Comparison of ENCODE assay signal across 19 cellular contexts in genomic region chr13:109196896-109197295, GRCh38.
A peak's percentile ranks its signal among the peaks of the same experiment; 100 is the strongest.
DNase-seq lines count a peak whose midpoint lies in the region; ATAC-seq and TF ChIP-seq lines count a peak whose summit lies in the region.
"Had no signal": no experiment of that assay in that cellular context is flagged by ENCODE, and none has a peak within 500 bp of the region (broad histone marks: within the 10 kb centered on the region; RNA-seq: fewer than 3 reads in every experiment).

No MANE protein-coding gene starts in this region.

- DNase-seq in H9 (peak; percentile 67), RPMI7951 (ENCODE audit: low read depth) (peak; percentile 28), fibroblast of villous mesenchyme (ENCODE audit: low read depth) (no peak), thoracic aorta (ENCODE audit: low spot score) (no peak), NCI-H2081 treated with DMSO at 0.1 percent for 48 hours (lab: John Stamatoyannopoulos, UW) (no peak), mucosa of descending colon (no peak), NCI-H510A treated with DMSO at 0.1 percent for 48 hours (lab: John Stamatoyannopoulos, UW) (no peak)
- DNase-seq: activated CD4-positive, alpha-beta T cell treated with anti-CD3 and anti-CD28 coated beads, Interleukin-2, amount 50 U/mL, for 4 hours; colonic mucosa; hippocampal formation; left ventricle myocardium inferior; naive thymus-derived CD4-positive, alpha-beta T cell; NCI-H1694 treated with DMSO at 0.1 percent for 48 hours; NCI-H526 treated with DMSO at 0.1 percent for 48 hours; stimulated activated CD4-positive, alpha-beta T cell treated with anti-CD3 and anti-CD28 coated beads, Interleukin-2, amount 100 ng/mL, for 24 hours; stimulated activated CD8-positive, alpha-beta memory T cell treated with anti-CD3 and anti-CD28 coated beads, Interleukin-4, amount 100 ng/mL, for 48 hours; tibial artery had no signal

- H3K4me1 Mint-ChIP-seq in H9, result peaks cover 30 to 37% of the 10 kb centered on the region in 2 experiments
- H3K4me1 Mint-ChIP-seq: naive thymus-derived CD4-positive, alpha-beta T cell had no signal

- H3K4ac ChIP-seq in H9 (ENCODE audit: low read depth, low read length), result no peak overlapping the region

- no peaks in the 10 kb centered on the region for H3K9me3 ChIP-seq in H9 (ENCODE audit: control insufficient read depth, low read depth, low read length)
- no peaks in the 10 kb centered on the region for H3K9me3 ChIP-seq in thoracic aorta
- H3K9me3 ChIP-seq in mucosa of descending colon, result no peaks in the 10 kb centered on the region
- H3K9me3 ChIP-seq: colonic mucosa, esophagus muscularis mucosa, left ventricle myocardium inferior, tibial artery had no signal

- H2AFZ ChIP-seq in H9 (ENCODE audit: low read length), result no peak overlapping the region

- no peak overlapping the region for H3K14ac ChIP-seq in H9 (ENCODE audit: insufficient read depth, low read length)

- no peak overlapping the region for H3K4me3 Mint-ChIP-seq in H9
- H3K4me3 Mint-ChIP-seq: naive thymus-derived CD4-positive, alpha-beta T cell had no signal

- no peak overlapping the region for H4K8ac ChIP-seq in H9 (replicated peaks; ENCODE audit: insufficient read length, low read depth, low read length)

- no peaks in the 10 kb centered on the region for H3K27me3 Mint-ChIP-seq in H9 (ENCODE audit: low read depth)

- no peak overlapping the region for H3K9ac ChIP-seq in H9 (ENCODE audit: extremely low read depth, insufficient read length, low read length)

- no peaks in the 10 kb centered on the region for H4K20me1 ChIP-seq in H9 (ENCODE audit: control insufficient read depth, insufficient read depth, insufficient read length)

- H2BK5ac ChIP-seq in H9 (ENCODE audit: insufficient read length, low read length), result no peak overlapping the region

- TF ChIP-seq CTCF in H9 (conservative IDR thresholded peaks at IDR 0.05) (peak; percentile 66), fibroblast of villous mesenchyme (IDR thresholded peaks at IDR 0.05; ENCODE audit: insufficient read depth, low read depth, low read length) (peak; percentile 14), thoracic aorta (IDR thresholded peaks at IDR 0.05) (peak; percentile 9), mucosa of descending colon (IDR thresholded peaks at IDR 0.05) (no peak)

- H3K9me3 Mint-ChIP-seq in H9, result no peaks in the 10 kb centered on the region

- H3K23me2 ChIP-seq in H9 (ENCODE audit: insufficient read length, low read depth, low read length, poor library complexity, severe bottlenecking), result no peaks in the 10 kb centered on the region

- H3K27me3 ChIP-seq in H9 (ENCODE audit: insufficient read depth, low read length) (no peaks in the 10 kb centered on the region), thoracic aorta (replicated peaks; ENCODE audit: insufficient read depth) (no peaks in the 10 kb centered on the region)
- H3K27me3 ChIP-seq: colonic mucosa, esophagus muscularis mucosa, tibial artery had no signal

- H3K23ac ChIP-seq in H9 (ENCODE audit: insufficient read length, low read depth, low read length), result no peak overlapping the region

- H3K4me1 ChIP-seq in H9 (ENCODE audit: insufficient read depth, low read length) (no peaks in the 10 kb centered on the region), thoracic aorta (ENCODE audit: control insufficient read depth in 1 of 2, low read depth in 2 of 2) (peaks cover 0 to 4% of the 10 kb centered on the region in 2 donors), mucosa of descending colon (ENCODE audit: low read depth) (no peaks in the 10 kb centered on the region)
- H3K4me1 ChIP-seq: colonic mucosa, left ventricle myocardium inferior had no signal

- no peaks in the 10 kb centered on the region for H3K79me2 ChIP-seq in H9 (ENCODE audit: insufficient read depth, low read length)

- no peak overlapping the region for H2BK20ac ChIP-seq in H9 (ENCODE audit: low read depth, low read length, poor library complexity, severe bottlenecking)

- H3K36me3 ChIP-seq in thoracic aorta, result no peaks in the 10 kb centered on the region
- H3K36me3 ChIP-seq in mucosa of descending colon (ENCODE audit: low read depth), result no peaks in the 10 kb centered on the region
- H3K36me3 ChIP-seq: colonic mucosa, esophagus muscularis mucosa, left ventricle myocardium inferior, tibial artery had no signal

- H2BK120ac ChIP-seq in H9 (ENCODE audit: low read depth, low read length, poor library complexity, severe bottlenecking), result no peak overlapping the region

- no CpG with 5 or more reads among the region's 6 CpGs for WGBS in H9 (ENCODE audit: extremely low coverage, insufficient read length, low lambda C conversion rate)

- ATAC-seq in thoracic aorta (ENCODE audit: insufficient number of reproducible peaks, low FRiP score, low read depth) (no peak), mucosa of descending colon (no peak)
- ATAC-seq: naive thymus-derived CD4-positive, alpha-beta T cell; Right ventricle myocardium inferior had no signal

- intact Hi-C loops in mucosa of descending colon (cut with DNase I, micrococcal nuclease), result no loop called here

- H4K5ac ChIP-seq in H9 (ENCODE audit: insufficient read length, low read depth, low read length), result no peak overlapping the region

- no peak overlapping the region for H3T11ph ChIP-seq in H9 (ENCODE audit: low read length)

- no peak overlapping the region for H3K27ac Mint-ChIP-seq in H9
- H3K27ac Mint-ChIP-seq: naive thymus-derived CD4-positive, alpha-beta T cell had no signal

- H3K4me2 ChIP-seq in H9 (ENCODE audit: insufficient read depth, insufficient read length, low read length), result no peak overlapping the region

- no peak overlapping the region for H2AK5ac ChIP-seq in H9 (ENCODE audit: insufficient read length, low read length)

- H4K91ac ChIP-seq in H9 (ENCODE audit: insufficient read length, low read depth, low read length), result no peak overlapping the region

- H2BK12ac ChIP-seq in H9 (ENCODE audit: insufficient read length, low read depth, low read length), result no peak overlapping the region

- no peaks in the 10 kb centered on the region for H3K36me3 Mint-ChIP-seq in H9 (ENCODE audit: insufficient read depth in 1 of 3, low read depth in 3 of 3)

- H3K56ac ChIP-seq in H9 (ENCODE audit: insufficient read length, low read depth, low read length), result no peak overlapping the region

- H3K4me3 ChIP-seq in fibroblast of villous mesenchyme (ENCODE audit: low read depth, low read length) (no peak overlapping the region), thoracic aorta (no peak overlapping the region), mucosa of descending colon (no peak overlapping the region)
- H3K4me3 ChIP-seq: colonic mucosa, esophagus muscularis mucosa, left ventricle myocardium inferior, tibial artery had no signal

- no peak overlapping the region for H2BK15ac ChIP-seq in H9 (ENCODE audit: low read depth, low read length)

- H3K79me1 ChIP-seq in H9 (ENCODE audit: insufficient read depth, low read depth, low read length, poor library complexity, severe bottlenecking), result no peaks in the 10 kb centered on the region

- no peak overlapping the region for H3K18ac ChIP-seq in H9 (ENCODE audit: insufficient read length, low read depth, low read length)

- H3K27ac ChIP-seq in H9 (ENCODE audit: insufficient read length, low read depth, low read length) (no peak overlapping the region), thoracic aorta (no peak overlapping the region)
- H3K27ac ChIP-seq: colonic mucosa, esophagus muscularis mucosa, left ventricle myocardium inferior, tibial artery had no signal

Comparison
In these comparisons a context has a peak if more than half of its experiments do, and no peak if none do; other contexts are left out.
1. DNase-seq: peak in H9 (single experiment) and RPMI7951 (single experiment); none in fibroblast of villous mesenchyme (single experiment), thoracic aorta (single experiment), NCI-H2081 treated with DMSO at 0.1 percent for 48 hours (single experiment), mucosa of descending colon (0 of 3) and NCI-H510A treated with DMSO at 0.1 percent for 48 hours (single experiment).